Comparison of ENCODE assay signal across 31 cellular contexts in the genomic region with DNA sequence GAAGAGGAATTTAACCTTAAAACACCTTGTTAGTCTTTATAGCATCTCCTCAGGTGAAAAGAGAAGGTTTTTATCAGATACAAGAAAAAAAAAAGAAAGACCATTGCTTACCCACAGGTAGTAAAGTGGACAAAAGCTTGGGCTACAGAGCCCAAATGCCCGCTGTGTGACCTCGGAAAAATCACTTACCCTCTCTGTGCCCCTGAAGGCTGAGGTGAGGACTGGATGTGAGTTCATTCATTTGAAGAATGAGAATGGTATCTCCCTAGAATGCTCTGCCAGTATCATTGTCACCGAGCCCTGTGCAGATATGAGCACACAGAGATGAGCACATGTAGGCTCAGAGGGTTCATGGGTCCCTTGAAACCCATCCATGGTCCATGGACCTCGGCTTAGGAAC. TPM values are rescaled to one million over a fixed set of nuclear protein-coding genes. Genes with fewer than 3 reads are reported as not detected.
"Had no signal": no experiment of that assay in that cellular context is flagged by ENCODE, and none has a peak within 500 bp of the region (broad histone marks: within the 10 kb centered on the region; RNA-seq: fewer than 3 reads in every experiment).

No MANE protein-coding gene starts in this region.

- H3K4me3 Mint-ChIP-seq: dendritic cell treated with granulocyte-macrophage colony-stimulating factor and Interleukin-4, amounts not matched to agents 40 ng/mL and 50 ng/mL, for 4 days; effector memory CD8-positive, alpha-beta T cell; endodermal cell; naive thymus-derived CD4-positive, alpha-beta T cell had no signal

- H3K4me1 ChIP-seq: colonic mucosa, esophagus squamous epithelium, gastrocnemius medialis, heart right ventricle, left lung, lower lobe of right lung had no signal

- H3K36me3 Mint-ChIP-seq: naive thymus-derived CD4-positive, alpha-beta T cell had no signal

- H3K27me3 ChIP-seq: colonic mucosa, esophagus squamous epithelium, gastrocnemius medialis, heart right ventricle, left lung had no signal

- DNase-seq: colonic mucosa; cortex of kidney; effector CD8-positive, alpha-beta T cell; effector memory CD8-positive, alpha-beta T cell; erythroblast; esophagus squamous epithelium; foreskin fibroblast; gastrocnemius medialis; glutamatergic neuron; head of caudate nucleus; heart right ventricle; hippocampal formation; left cardiac atrium; left lung; left ventricle myocardium superior; lower lobe of right lung; mesendoderm; midbrain; naive thymus-derived CD4-positive, alpha-beta T cell had no signal

- FAIRE-seq: islet of Langerhans, keratinocyte had no signal

- H3K27ac ChIP-seq: colonic mucosa, epithelial cell of prostate, esophagus squamous epithelium, gastrocnemius medialis, heart right ventricle, left lung, lower lobe of right lung had no signal

- H3K27ac Mint-ChIP-seq: dendritic cell treated with granulocyte-macrophage colony-stimulating factor and Interleukin-4, amounts not matched to agents 40 ng/mL and 50 ng/mL, for 4 days; effector memory CD8-positive, alpha-beta T cell; endodermal cell; naive thymus-derived CD4-positive, alpha-beta T cell had no signal

- H3K4me3 ChIP-seq: colonic mucosa, esophagus squamous epithelium, gastrocnemius medialis, heart right ventricle, left lung, lower lobe of right lung had no signal

- H3K9me3 ChIP-seq: colonic mucosa, esophagus squamous epithelium, gastrocnemius medialis, left lung, lower lobe of right lung had no signal

- H3K36me3 ChIP-seq: colonic mucosa, esophagus squamous epithelium, gastrocnemius medialis, heart right ventricle, left lung, lower lobe of right lung had no signal

- H3K9me3 Mint-ChIP-seq: dendritic cell treated with granulocyte-macrophage colony-stimulating factor and Interleukin-4, amounts not matched to agents 40 ng/mL and 50 ng/mL, for 4 days; effector memory CD8-positive, alpha-beta T cell had no signal

RNA-seq across cellular contexts. Expression of gene FAM240A, which starts 17.6 kb away (rescaled TPM):
- total RNA-seq: colonic mucosa; dermis microvascular lymphatic vessel endothelial cell; endodermal cell; esophagus mucosa; glomerular endothelial cell; kidney epithelial cell; left cardiac atrium; left lung; left ventricle myocardium superior; lower lobe of right lung; lung microvascular endothelial cell; mononuclear cell; mucosa of gallbladder; naive thymus-derived CD4-positive, alpha-beta T cell had no signal
- polyA plus RNA-seq: heart right ventricle; keratinocyte; naive thymus-derived CD4-positive, alpha-beta T cell had no signal
